Comparison of ENCODE assay signal across 10 cellular contexts in genomic region chr10:6409982-6410694, GRCh38.
DNase-seq lines count a peak whose midpoint lies in the region; ATAC-seq and TF ChIP-seq lines count a peak whose summit lies in the region.
"Had no signal": no experiment of that assay in that cellular context is flagged by ENCODE, and none has a peak within 500 bp of the region (broad histone marks: within the 10 kb centered on the region; RNA-seq: fewer than 3 reads in every experiment).

No MANE protein-coding gene starts in this region.

- DNase-seq in activated CD8-positive, alpha-beta memory T cell treated with anti-CD3 and anti-CD28 coated beads, Interleukin-2, amount 10 ng/mL, durations not matched to agents 7 days and 5 days: peak; percentile 73
- DNase-seq in activated CD8-positive, alpha-beta memory T cell treated with anti-CD3 and anti-CD28 coated beads for 24 hours: no peak
- DNase-seq in amniotic epithelial cell (ENCODE audit: low read depth) (peak; percentile 90), left colon (peak; percentile 26 to 51), upper lobe of left lung (peak in 1 of 2 donors; percentile 45), NCI-H1694 (lab: John Stamatoyannopoulos, UW) (no peak), SHP77 treated with DMSO at 0.1 percent for 48 hours (lab: John Stamatoyannopoulos, UW) (no peak)

- CTCF ChIA-PET in activated CD8-positive, alpha-beta memory T cell treated with anti-CD3 and anti-CD28 coated beads, Interleukin-2, amount 10 ng/mL, durations not matched to agents 7 days and 5 days (lab: Charles Lee): interaction anchor here (0.8 to 3.7 kb wide), 21 partner anchors 8 to 323 kb away, joined by 3 to 45 read pairs (median 3); partner anchors contain the start of gene PFKFB3

- no peaks in the 10 kb centered on the region for H3K36me3 ChIP-seq in upper lobe of left lung
- H3K36me3 ChIP-seq: SJSA1 had no signal

- peak overlapping the region; percentile 41 for H3K4me3 Mint-ChIP-seq in activated CD8-positive, alpha-beta memory T cell treated with anti-CD3 and anti-CD28 coated beads, Interleukin-2, amount 10 ng/mL, durations not matched to agents 7 days and 5 days
- H3K4me3 Mint-ChIP-seq: neural crest cell had no signal

- H3K4me3 ChIP-seq in upper lobe of left lung: no peak overlapping the region
- H3K4me3 ChIP-seq: SJSA1 had no signal

- peaks cover 6 to 14% (median 10%) of the 10 kb centered on the region in 4 donors for H3K4me1 ChIP-seq in upper lobe of left lung

- no peak for TF ChIP-seq EP300 in upper lobe of left lung (IDR thresholded peaks at IDR 0.05)

- H3K9me3 ChIP-seq in upper lobe of left lung: no peaks in the 10 kb centered on the region
- H3K9me3 ChIP-seq: SJSA1 had no signal

- ATAC-seq in activated CD8-positive, alpha-beta memory T cell treated with anti-CD3 and anti-CD28 coated beads, Interleukin-2, amount 10 ng/mL, durations not matched to agents 7 days and 5 days: peak; percentile 94
- peak; percentile 93 for ATAC-seq in left colon
- ATAC-seq in upper lobe of left lung (ENCODE audit: low FRiP score in 2 of 2): peak; percentile 73 to 88
- no peak for ATAC-seq in GM21390 (IDR thresholded peaks at IDR 0.05; ENCODE audit: unreplicated experiment)

- peaks cover 43% of the 10 kb centered on the region for H3K4me1 Mint-ChIP-seq in activated CD8-positive, alpha-beta memory T cell treated with anti-CD3 and anti-CD28 coated beads, Interleukin-2, amount 10 ng/mL, durations not matched to agents 7 days and 5 days
- H3K4me1 Mint-ChIP-seq: neural crest cell had no signal

- no peak for TF ChIP-seq CTCF in upper lobe of left lung (IDR thresholded peaks at IDR 0.05)

- H3K27ac ChIP-seq in upper lobe of left lung: peak overlapping the region; percentile 31 to 65 (median 56)
- H3K27ac ChIP-seq: SJSA1 had no signal

- no peaks in the 10 kb centered on the region for H3K27me3 ChIP-seq in upper lobe of left lung

- peaks cover 4% of the 10 kb centered on the region for H3K36me3 Mint-ChIP-seq in activated CD8-positive, alpha-beta memory T cell treated with anti-CD3 and anti-CD28 coated beads, Interleukin-2, amount 10 ng/mL, durations not matched to agents 7 days and 5 days

- TF ChIP-seq POLR2A in upper lobe of left lung (IDR thresholded peaks at IDR 0.05): no peak

- H3K9me3 Mint-ChIP-seq in activated CD8-positive, alpha-beta memory T cell treated with anti-CD3 and anti-CD28 coated beads, Interleukin-2, amount 10 ng/mL, durations not matched to agents 7 days and 5 days (ENCODE audit: low read depth): no peaks in the 10 kb centered on the region
- H3K9me3 Mint-ChIP-seq: neural crest cell had no signal

- 44 to 54% methylated on average over 2 of the region's 2 CpGs for WGBS in upper lobe of left lung, 2 donors

- H3K27me3 Mint-ChIP-seq in activated CD8-positive, alpha-beta memory T cell treated with anti-CD3 and anti-CD28 coated beads, Interleukin-2, amount 10 ng/mL, durations not matched to agents 7 days and 5 days: peaks cover 2% of the 10 kb centered on the region

- peak overlapping the region; percentile 78 for H3K27ac Mint-ChIP-seq in activated CD8-positive, alpha-beta memory T cell treated with anti-CD3 and anti-CD28 coated beads, Interleukin-2, amount 10 ng/mL, durations not matched to agents 7 days and 5 days

- intact Hi-C loops in left colon (cut with DNase I, micrococcal nuclease): loop anchor here in 1 of 2 donors (10.0 kb wide), 1 partner anchor 315 kb away; no protein-coding TSS in a partner anchor

Comparison
In these comparisons a context has a peak if more than half of its experiments do, and no peak if none do; other contexts are left out.
1. DNase-seq: peak in activated CD8-positive, alpha-beta memory T cell treated with anti-CD3 and anti-CD28 coated beads, Interleukin-2, amount 10 ng/mL, durations not matched to agents 7 days and 5 days (single experiment), amniotic epithelial cell (single experiment) and left colon (2 of 2); none in activated CD8-positive, alpha-beta memory T cell treated with anti-CD3 and anti-CD28 coated beads for 24 hours (single experiment), NCI-H1694 (single experiment) and SHP77 treated with DMSO at 0.1 percent for 48 hours (single experiment).